Comparison of ENCODE assay signal across 1 cellular context in genomic region chr5:32708949-32709348, GRCh38.
TF ChIP-seq lines count a peak whose summit lies in the region.

No MANE protein-coding gene starts in this region.

TF ChIP-seq in HCT116, 20 proteins besides CTCF, POLR2A, EP300 and RAD21 (continued from another document):
- TF ChIP-seq REST (IDR thresholded peaks at IDR 0.05; ENCODE audit: low read depth): no peak
- TF ChIP-seq SIN3A (IDR thresholded peaks at IDR 0.05; ENCODE audit: low read depth): no peak
- no peak for TF ChIP-seq ELF1 (IDR thresholded peaks at IDR 0.05; ENCODE audit: borderline replicate concordance, low read depth)
- TF ChIP-seq SRF (IDR thresholded peaks at IDR 0.05; ENCODE audit: low read depth): no peak
- no peak for TF ChIP-seq CEBPB (IDR thresholded peaks at IDR 0.05; ENCODE audit: low read depth)
- no peak for TF ChIP-seq TCF7L2 (IDR thresholded peaks at IDR 0.05; ENCODE audit: borderline replicate concordance, extremely low read depth, insufficient read depth, insufficient read length)
- no peak for TF ChIP-seq ZFX (IDR thresholded peaks at IDR 0.05)
- TF ChIP-seq EGR1 (IDR thresholded peaks at IDR 0.05; ENCODE audit: low read depth): no peak
- TF ChIP-seq FOSL1 (IDR thresholded peaks at IDR 0.05; ENCODE audit: low read depth): no peak
- TF ChIP-seq EZH2phosphoT487 (IDR thresholded peaks at IDR 0.05; ENCODE audit: borderline replicate concordance): no peak
- TF ChIP-seq POLR2AphosphoS5 (IDR thresholded peaks at IDR 0.05; ENCODE audit: low read depth, low read length): no peak
- TF ChIP-seq YY1 (IDR thresholded peaks at IDR 0.05; ENCODE audit: extremely low read depth, insufficient replicate concordance, low read depth, low read length): no peak
- TF ChIP-seq ZNF274 (IDR thresholded peaks at IDR 0.05; ENCODE audit: low read depth, low read length): no peak
- no peak for TF ChIP-seq SP1 (IDR thresholded peaks at IDR 0.05; ENCODE audit: low read depth)
- TF ChIP-seq JUND (IDR thresholded peaks at IDR 0.05): no peak
